13 cellular contexts compared by ENCODE assay signal in the genomic region with DNA sequence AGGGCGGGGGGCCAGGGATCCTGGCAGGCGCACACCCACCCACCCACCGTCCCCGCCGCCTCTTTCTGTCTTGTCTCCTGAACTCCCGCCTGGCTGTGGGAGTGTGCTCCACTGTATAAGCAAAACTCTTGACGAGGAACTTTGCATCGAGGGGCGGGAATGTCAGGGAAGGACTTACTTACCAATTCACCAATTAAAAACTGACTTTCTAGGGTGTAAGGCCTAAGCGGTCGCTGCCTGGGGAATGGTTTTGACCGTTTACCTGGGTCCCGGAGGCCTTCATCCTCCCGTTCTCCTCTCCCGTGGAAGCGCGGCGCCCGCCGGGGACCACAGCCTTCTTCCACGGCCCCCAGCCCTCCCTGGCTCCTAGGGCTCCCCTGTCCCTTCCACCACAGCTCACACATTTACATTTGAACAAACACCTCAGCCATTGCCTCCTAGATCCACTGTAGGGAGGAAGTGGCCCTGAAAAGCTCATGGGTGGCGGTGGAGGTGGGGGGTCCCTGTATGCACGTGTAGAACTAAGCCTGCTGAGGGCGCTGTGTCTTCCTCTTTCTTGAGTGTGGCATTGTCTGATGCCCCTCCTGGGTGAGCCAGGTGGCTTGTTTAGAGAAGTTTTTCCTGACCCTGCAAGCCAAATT. TPM values are rescaled to one million over a fixed set of nuclear protein-coding genes. Genes with fewer than 3 reads are reported as not detected.
DNase-seq lines count a peak whose midpoint lies in the region; ATAC-seq and TF ChIP-seq lines count a peak whose summit lies in the region.
"Had no signal": no experiment of that assay in that cellular context is flagged by ENCODE, and none has a peak within 500 bp of the region (broad histone marks: within the 10 kb centered on the region; RNA-seq: fewer than 3 reads in every experiment).

No MANE protein-coding gene starts in this region.

- H3K27ac ChIP-seq in mesodermal cell (ENCODE audit: low read depth, low read length, severe bottlenecking) = peak overlapping the region; percentile 29
- H3K27ac ChIP-seq in upper lobe of left lung = peak overlapping the region in 1 of 4 donors; percentile 6

- H3K9me3 ChIP-seq in mesodermal cell (ENCODE audit: control insufficient read depth, low read length) (no peaks in the 10 kb centered on the region), upper lobe of left lung (no peaks in the 10 kb centered on the region)

- H3K36me3 ChIP-seq in H7 (replicated peaks; ENCODE audit: control insufficient read depth, insufficient read depth, low read length) (no peaks in the 10 kb centered on the region), mesodermal cell (ENCODE audit: control insufficient read depth, insufficient read depth, low read length) (no peaks in the 10 kb centered on the region), upper lobe of left lung (no peaks in the 10 kb centered on the region)

- no peak for ATAC-seq in upper lobe of left lung (ENCODE audit: low FRiP score in 2 of 2)
- no peak for ATAC-seq in GM18868 (IDR thresholded peaks at IDR 0.05; ENCODE audit: unreplicated experiment)

- peaks cover 56% of the 10 kb centered on the region for H3K4me1 ChIP-seq in mesodermal cell (ENCODE audit: control insufficient read depth, insufficient read depth, low read length, poor library complexity, severe bottlenecking)
- peaks cover 10 to 16% (median 11%) of the 10 kb centered on the region in 4 donors for H3K4me1 ChIP-seq in upper lobe of left lung

- H3K4me3 ChIP-seq in H7 (ENCODE audit: insufficient read depth, low read depth, low read length) (peak overlapping the region; percentile 42), mesodermal cell (ENCODE audit: extremely low read depth, insufficient read depth, low read length, poor library complexity, severe bottlenecking) (peak overlapping the region; percentile 21), upper lobe of left lung (peak overlapping the region in 1 of 4 donors; percentile 17)

- peak; percentile 40 for DNase-seq in A172 (ENCODE audit: low spot score)
- DNase-seq in H7 = peak; percentile 88
- DNase-seq in cerebellar cortex (ENCODE audit: low spot score) = peak; percentile 63
- DNase-seq in NCI-H748 (lab: John Stamatoyannopoulos, UW; ENCODE audit: unreplicated experiment) = no peak
- no peak for DNase-seq in upper lobe of left lung
- no peak for DNase-seq in DMS79 treated with DMSO at 0.1 percent for 48 hours (lab: John Stamatoyannopoulos, UW)
- DNase-seq: central memory CD4-positive, alpha-beta T cell; NCI-H524 had no signal

- H3K27me3 ChIP-seq in H7 (ENCODE audit: control insufficient read depth, insufficient read depth, low read length) (peaks cover 6% of the 10 kb centered on the region), upper lobe of left lung (peaks cover 1 to 43% (median 21%) of the 10 kb centered on the region in 4 donors)

- TF ChIP-seq EP300 in upper lobe of left lung (IDR thresholded peaks at IDR 0.05) = no peak

- TF ChIP-seq CTCF in upper lobe of left lung (IDR thresholded peaks at IDR 0.05) = no peak

- WGBS in mesodermal cell (ENCODE audit: insufficient coverage in 2 of 2), 2 experiments = 14 to 30% methylated on average over 15 of the region's 24 CpGs
- 24 to 34% methylated on average over 15 to 18 of the region's 24 CpGs for WGBS in upper lobe of left lung, 2 donors

- TF ChIP-seq POLR2A in upper lobe of left lung (IDR thresholded peaks at IDR 0.05) = no peak

RNA-seq across cellular contexts. Expression of gene ASIC4, which starts 8.9 kb away (rescaled TPM):
- 0.12 and 0.43 TPM in 2 replicates for total RNA-seq in A172 (2014; rRNA removed; shearing (Covaris generic))
- total RNA-seq in H7 (2014; rRNA removed; shearing (Covaris generic)) = 0.07 and 1.2 TPM in 2 replicates
- polyA plus RNA-seq in mesodermal cell (2013, experiment 1 of 2) = 0.59 TPM
- polyA plus RNA-seq in mesodermal cell (2013, experiment 2 of 2) = 0.71 TPM
- under 1 TPM in 3 of 6 donors, not detected in 3; 0.20 to 0.34 (median 0.29) TPM for total RNA-seq in upper lobe of left lung
- total RNA-seq: LHCN-M2 had no signal
- polyA plus RNA-seq: CD14-positive monocyte had no signal

RNA-seq across cellular contexts. Expression of gene CHPF, which starts 20.5 kb away (rescaled TPM):
- 139 and 161 TPM in 2 replicates for total RNA-seq in A172 (2014; rRNA removed; shearing (Covaris generic))
- total RNA-seq in H7 (2014; rRNA removed; shearing (Covaris generic)) = 104 and 113 TPM in 2 replicates
- 79.3 TPM for polyA plus RNA-seq in mesodermal cell (2013, experiment 1 of 2)
- polyA plus RNA-seq in mesodermal cell (2013, experiment 2 of 2) = 60.9 TPM
- 100 to 1,000 TPM in 2 of 6 donors, 10 to 100 TPM in 4; 41.9 to 125 (median 60.2) TPM for total RNA-seq in upper lobe of left lung

RNA-seq across cellular contexts. Expression of gene TMEM198, which starts 20.7 kb away (rescaled TPM):
- 1.4 and 2.2 TPM in 2 replicates for total RNA-seq in A172 (2014; rRNA removed; shearing (Covaris generic))
- 2.9 and 4.2 TPM in 2 replicates for total RNA-seq in H7 (2014; rRNA removed; shearing (Covaris generic))
- polyA plus RNA-seq in mesodermal cell (2013, experiment 1 of 2) = 4.3 TPM
- polyA plus RNA-seq in mesodermal cell (2013, experiment 2 of 2) = 3.3 TPM
- 10 to 100 TPM in 1 of 6 donors, 1 to 10 TPM in 5; 1.9 to 12.6 (median 4.2) TPM for total RNA-seq in upper lobe of left lung
- polyA plus RNA-seq: CD14-positive monocyte had no signal

RNA-seq across cellular contexts. Expression of gene GMPPA, which starts 24.5 kb away (rescaled TPM):
- 52.5 and 54.7 TPM in 2 replicates for total RNA-seq in A172 (2014; rRNA removed; shearing (Covaris generic))
- 53.4 and 71.7 TPM in 2 replicates for total RNA-seq in H7 (2014; rRNA removed; shearing (Covaris generic))
- 37.9 TPM for polyA plus RNA-seq in mesodermal cell (2013, experiment 1 of 2)
- polyA plus RNA-seq in mesodermal cell (2013, experiment 2 of 2) = 33.5 TPM
- 10 to 100 TPM; 20.8 to 38.5 (median 24.9) TPM for total RNA-seq in upper lobe of left lung

RNA-seq across cellular contexts. Expression of gene OBSL1, which starts 48.2 kb away (rescaled TPM):
- 119 and 130 TPM in 2 replicates for total RNA-seq in A172 (2014; rRNA removed; shearing (Covaris generic))
- total RNA-seq in H7 (2014; rRNA removed; shearing (Covaris generic)) = 155 and 158 TPM in 2 replicates
- 75.2 TPM for polyA plus RNA-seq in mesodermal cell (2013, experiment 1 of 2)
- 64.3 TPM for polyA plus RNA-seq in mesodermal cell (2013, experiment 2 of 2)
- 100 to 1,000 TPM in 2 of 6 donors, 10 to 100 TPM in 4; 38.2 to 303 (median 67.4) TPM for total RNA-seq in upper lobe of left lung
- total RNA-seq: T-helper 2 cell treated with Interferon-gamma antibody and Interleukin-4, amounts not matched to agents 100 ng/mL and 5 ng/mL, for 36 hours had no signal
- polyA plus RNA-seq: CD14-positive monocyte had no signal

Comparison
In these comparisons a context has a peak if more than half of its experiments do, and no peak if none do; other contexts are left out.
1. DNase-seq: peak in A172 (single experiment), H7 (single experiment) and cerebellar cortex (single experiment); none in NCI-H748 (single experiment), upper lobe of left lung (0 of 2) and DMS79 treated with DMSO at 0.1 percent for 48 hours (single experiment).